Comparison of ENCODE assay signal across 8 cellular contexts in the genomic region with DNA sequence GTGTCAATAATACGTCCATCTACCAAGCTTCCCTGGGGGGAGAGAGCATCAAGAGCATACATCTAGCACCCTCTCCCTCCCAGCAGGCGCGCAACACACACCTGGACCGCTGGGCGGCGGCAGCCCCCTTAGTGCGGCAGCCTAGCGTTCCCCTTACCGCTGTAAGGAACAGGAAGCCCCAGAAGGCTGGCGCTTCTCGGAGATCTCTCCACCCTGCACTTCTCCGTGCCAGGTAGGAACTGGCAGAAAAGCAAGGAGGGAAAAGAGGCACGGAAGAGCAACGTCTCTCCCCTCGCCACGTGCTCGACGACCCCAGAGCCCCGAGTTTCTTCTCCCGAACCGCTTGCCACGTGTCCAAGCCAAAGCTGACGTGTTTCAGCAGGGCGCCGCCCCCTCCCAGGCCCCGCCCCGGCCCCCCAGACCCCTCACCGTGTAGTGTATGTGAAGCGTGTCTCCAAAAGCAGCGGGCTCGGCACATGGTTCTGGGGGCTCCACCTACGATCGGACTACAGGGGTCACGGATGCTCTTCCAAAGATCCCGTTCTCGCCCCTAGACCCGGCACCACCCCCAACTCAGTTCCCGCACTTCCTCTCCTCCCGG. TPM values are rescaled to one million over a fixed set of nuclear protein-coding genes. Genes with fewer than 3 reads are reported as not detected.
A peak's percentile ranks its signal among the peaks of the same experiment; 100 is the strongest.
DNase-seq lines count a peak whose midpoint lies in the region; ATAC-seq, FAIRE-seq and TF ChIP-seq lines count a peak whose summit lies in the region.

No MANE protein-coding gene starts in this region.

- peak overlapping the region; percentile 96 to 100 (median 99) for H3K27ac Mint-ChIP-seq in CD4-positive, alpha-beta memory T cell
- peak overlapping the region; percentile 88 for H3K27ac Mint-ChIP-seq in T-helper 2 cell treated with Interferon-gamma antibody and Interleukin-4, amounts not matched to agents 5 μg/mL and 100 μg/mL, for 36 hours

- peaks cover 34% of the 10 kb centered on the region for H3K4me1 ChIP-seq in CD4-positive, alpha-beta memory T cell (ENCODE audit: insufficient read depth, low read length)
- peaks cover 7% of the 10 kb centered on the region for H3K4me1 ChIP-seq in mammary epithelial cell (ENCODE audit: insufficient read depth, low read length)
- H3K4me1 ChIP-seq in HepG2 (ENCODE audit: insufficient read depth, low read length): peaks cover 12% of the 10 kb centered on the region

- H3K27me3 Mint-ChIP-seq in CD4-positive, alpha-beta memory T cell: no peaks in the 10 kb centered on the region
- H3K27me3 Mint-ChIP-seq in T-helper 2 cell treated with Interferon-gamma antibody and Interleukin-4, amounts not matched to agents 5 μg/mL and 100 μg/mL, for 36 hours (ENCODE audit: low read depth): no peaks in the 10 kb centered on the region

- H3K4me1 Mint-ChIP-seq in CD4-positive, alpha-beta memory T cell: peaks cover 36 to 66% (median 52%) of the 10 kb centered on the region in 4 donors
- peaks cover 23% of the 10 kb centered on the region for H3K4me1 Mint-ChIP-seq in T-helper 2 cell treated with Interferon-gamma antibody and Interleukin-4, amounts not matched to agents 5 μg/mL and 100 μg/mL, for 36 hours (ENCODE audit: low read depth)

- H3K4me3 Mint-ChIP-seq in CD4-positive, alpha-beta memory T cell: peak overlapping the region; percentile 95 to 98 (median 97)
- H3K4me3 Mint-ChIP-seq in T-helper 2 cell treated with Interferon-gamma antibody and Interleukin-4, amounts not matched to agents 5 μg/mL and 100 μg/mL, for 36 hours: peak overlapping the region; percentile 93

- H3K9ac ChIP-seq in mammary epithelial cell (ENCODE audit: insufficient read depth, low read length) (peak overlapping the region; percentile 54), HepG2 (ENCODE audit: insufficient read depth, low read depth, low read length) (peak overlapping the region; percentile 58)

- peak overlapping the region; percentile 71 for H2AFZ ChIP-seq in mammary epithelial cell (ENCODE audit: low read depth, low read length)
- H2AFZ ChIP-seq in HepG2 (ENCODE audit: low read length): no peak overlapping the region

- FAIRE-seq in HepG2 (lab: Jason Lieb, UNC): no peak

- in situ Hi-C loops in mammary epithelial cell (cut with MboI; ENCODE audit: low sequenced_read_pairs in 2 of 2): no loop called here
- in situ Hi-C loops in HepG2 (cut with HindIII; ENCODE audit: extremely low pct_ligation_motif_present, low pct_unique_long_range_greater_than_20kb): no loop called here

- H3K79me2 ChIP-seq in mammary epithelial cell (ENCODE audit: insufficient read depth, low read length) (no peaks in the 10 kb centered on the region), HepG2 (ENCODE audit: insufficient read depth, low read length) (no peaks in the 10 kb centered on the region)

- DNase-seq in CD4-positive, alpha-beta memory T cell: peak; percentile 79 to 85 (median 81)
- peak; percentile 20 for DNase-seq in T-helper 2 cell treated with Interferon-gamma antibody and Interleukin-4, amounts not matched to agents 5 μg/mL and 100 μg/mL, for 36 hours (ENCODE audit: low spot score)
- DNase-seq in mammary epithelial cell (peak; percentile 11), HepG2 (ENCODE audit: low spot score) (no peak), NCI-H774 (lab: John Stamatoyannopoulos, UW) (no peak)
- peak; percentile 50 for DNase-seq in stimulated activated CD8-positive, alpha-beta memory T cell treated with anti-CD3 and anti-CD28 coated beads, Interleukin-12 subunit alpha, Interleukin-12 subunit beta, amount 100 ng/mL, for 24 hours (ENCODE audit: extremely low read depth)

- TF ChIP-seq POLR2A in HepG2 (IDR thresholded peaks at IDR 0.05; ENCODE audit: insufficient read depth in 1 of 2, low read depth in 2 of 2, low read length in 2 of 2): no peak; a peak in 1 of 4 replicates

- no peak for TF ChIP-seq RAD21 in HepG2 (CRISPR knock-in tag; IDR thresholded peaks at IDR 0.05)

- CTCF ChIA-PET in CD4-positive, alpha-beta memory T cell (lab: Charles Lee; ENCODE audit: partially characterized antibody): interaction anchor here (0.6 to 9.6 kb wide), 20 partner anchors 10 to 79 kb away, joined by 3 to 190 read pairs (median 4); a partner anchor contains a TSS
- CTCF ChIA-PET in mammary epithelial cell (lab: Charles Lee; ENCODE audit: low non-redundant PET) (interaction anchor here (0.5 kb wide), 1 partner anchor 12 kb away, joined by 13 read pairs; no protein-coding TSS in a partner anchor), HepG2 (lab: Yijun Ruan, JAX; ENCODE audit: low intra/inter-chr PET ratio, low total read pairs) (no interaction called here)

- peaks cover 9% of the 10 kb centered on the region for H3K36me3 ChIP-seq in CD4-positive, alpha-beta memory T cell (ENCODE audit: insufficient read depth, low read length)
- peaks cover 2% of the 10 kb centered on the region for H3K36me3 ChIP-seq in mammary epithelial cell (ENCODE audit: insufficient read depth, low read length)
- peaks cover 2 to 21% of the 10 kb centered on the region in 2 experiments; a peak in 3 of 5 replicates for H3K36me3 ChIP-seq in HepG2 (replicated peaks in 1 of 2; ENCODE audit: control insufficient read depth in 1 of 2, insufficient read depth in 2 of 2, low read length in 2 of 2)

- intact Hi-C loops in CD4-positive, alpha-beta memory T cell (cut with micrococcal nuclease): loop anchor here (1.0 to 2.0 kb wide), 7 partner anchors 12 to 94 kb away; a partner anchor contains a TSS
- intact Hi-C loops in mammary epithelial cell (cut with micrococcal nuclease) (no loop called here), HepG2 (cut with micrococcal nuclease; ENCODE audit: unreplicated experiment) (no loop called here)

- BruUV-seq in mammary epithelial cell (replicated peaks; lab: Mats Ljungman, UMichigan): no TSS peak
- TSS peak; percentile 42 for BruUV-seq in HepG2 (replicated peaks; lab: Mats Ljungman, UMichigan)

- peak overlapping the region; percentile 20 to 97 for H3K4me3 ChIP-seq in CD4-positive, alpha-beta memory T cell (ENCODE audit: low read length in 2 of 2)
- H3K4me3 ChIP-seq in mammary epithelial cell (replicated peaks in 1 of 3; ENCODE audit: insufficient read depth in 1 of 3, low read depth in 2 of 3, low read length in 3 of 3) (peak overlapping the region; percentile 64 to 87 (median 73)), HepG2 (replicated peaks in 1 of 3; ENCODE audit: insufficient read depth in 1 of 3, low read depth in 2 of 3, low read length in 3 of 3) (peak overlapping the region; percentile 50 to 65 (median 59); a peak in 5 of 6 replicates)

- H3K27ac ChIP-seq in CD4-positive, alpha-beta memory T cell (ENCODE audit: low read depth, low read length): peak overlapping the region; percentile 95
- peak overlapping the region; percentile 1 for H3K27ac ChIP-seq in mammary epithelial cell (ENCODE audit: insufficient read depth, low read depth, low read length)
- H3K27ac ChIP-seq in HepG2 (ENCODE audit: extremely low read length, insufficient read depth, low read length): peak overlapping the region; percentile 46

- H3K9me3 Mint-ChIP-seq in CD4-positive, alpha-beta memory T cell: peaks cover 0 to 2% (median 0%) of the 10 kb centered on the region in 8 donors
- H3K9me3 Mint-ChIP-seq in T-helper 2 cell treated with Interferon-gamma antibody and Interleukin-4, amounts not matched to agents 5 μg/mL and 100 μg/mL, for 36 hours: no peaks in the 10 kb centered on the region

- dilution Hi-C loops in mammary epithelial cell (cut with HindIII; ENCODE audit: low sequenced_read_pairs): loop anchor here (5.0 kb wide), 2 partner anchors 43 to 78 kb away; no protein-coding TSS in a partner anchor

- TF ChIP-seq CTCF in mammary epithelial cell (conservative IDR thresholded peaks at IDR 0.05 in 1 of 2, IDR thresholded peaks at IDR 0.05 in 1 of 2; ENCODE audit: extremely low read depth in 1 of 2, insufficient read depth in 1 of 2, low read depth in 1 of 2, low read length in 2 of 2) (peak; percentile 60), HepG2 (CRISPR knock-in tag; IDR thresholded peaks at IDR 0.05) (peak; percentile 56)

- H3K4me2 ChIP-seq in mammary epithelial cell (ENCODE audit: insufficient read depth, low read depth, low read length): peak overlapping the region; percentile 89
- peak overlapping the region; percentile 51 for H3K4me2 ChIP-seq in HepG2 (ENCODE audit: low read depth, low read length)

- ATAC-seq in GM19372 (IDR thresholded peaks at IDR 0.05; ENCODE audit: low read depth, unreplicated experiment) (peak; percentile 82), HG03565 (IDR thresholded peaks at IDR 0.05; ENCODE audit: unreplicated experiment) (peak; percentile 78), HepG2 (peak; percentile 80)

- H3K9me3 ChIP-seq in CD4-positive, alpha-beta memory T cell (ENCODE audit: control insufficient read depth in 1 of 2, low read length in 2 of 2): no peaks in the 10 kb centered on the region
- no peaks in the 10 kb centered on the region for H3K9me3 ChIP-seq in mammary epithelial cell (replicated peaks; ENCODE audit: insufficient read depth, low read length)
- no peaks in the 10 kb centered on the region for H3K9me3 ChIP-seq in HepG2 (ENCODE audit: low read length)

- no peaks in the 10 kb centered on the region for H3K27me3 ChIP-seq in CD4-positive, alpha-beta memory T cell (ENCODE audit: insufficient read depth, low read length)
- H3K27me3 ChIP-seq in mammary epithelial cell (ENCODE audit: insufficient read depth, low read length): no peaks in the 10 kb centered on the region
- no peaks in the 10 kb centered on the region for H3K27me3 ChIP-seq in HepG2 (ENCODE audit: control insufficient read depth in 1 of 2, insufficient read depth in 2 of 2, low read length in 2 of 2)

- no peak for TF ChIP-seq EP300 in HepG2 (IDR thresholded peaks at IDR 0.05; ENCODE audit: low read depth in 2 of 2, low read length in 2 of 2)
- TF ChIP-seq EP300 in HepG2 (CRISPR knock-in tag; IDR thresholded peaks at IDR 0.05; ENCODE audit: borderline replicate concordance): no peak

- POLR2A ChIA-PET in CD4-positive, alpha-beta memory T cell (lab: Charles Lee; ENCODE audit: partially characterized antibody): interaction anchor here (0.6 to 3.9 kb wide), 19 partner anchors 10 to 206 kb away, joined by 3 to 70 read pairs (median 8); a partner anchor contains a TSS
- POLR2A ChIA-PET in HepG2 (lab: Yijun Ruan, JAX): interaction anchor here (0.8 to 2.5 kb wide), 5 partner anchors 15 to 60 kb away, joined by 3 to 6 read pairs (median 5); a partner anchor contains a TSS

- under 1% methylated on average over 18 of the region's 39 CpGs for WGBS in mammary epithelial cell (ENCODE audit: low coverage, missing lambda C conversion rate)
- WGBS in HepG2 (ENCODE audit: low lambda C conversion rate): 89% methylated on average over 35 of the region's 39 CpGs

- peaks cover 24 to 50% of the 10 kb centered on the region in 2 donors for H3K36me3 Mint-ChIP-seq in CD4-positive, alpha-beta memory T cell
- peaks cover 36% of the 10 kb centered on the region for H3K36me3 Mint-ChIP-seq in T-helper 2 cell treated with Interferon-gamma antibody and Interleukin-4, amounts not matched to agents 5 μg/mL and 100 μg/mL, for 36 hours (ENCODE audit: low read depth)

- H4K20me1 ChIP-seq in mammary epithelial cell (ENCODE audit: insufficient read depth, low read length): no peaks in the 10 kb centered on the region
- H4K20me1 ChIP-seq in HepG2 (ENCODE audit: insufficient read depth, low read length): no peaks in the 10 kb centered on the region

RNA-seq across cellular contexts. Expression of a gene that starts 0.6 kb away (rescaled TPM):
- 10 to 100 TPM; 77.7 to 81.1 TPM for total RNA-seq in CD4-positive, alpha-beta memory T cell
- 100 to 1,000 TPM; 212 to 238 TPM for polyA plus RNA-seq in CD4-positive, alpha-beta memory T cell
- total RNA-seq in mammary epithelial cell: 10 to 100 TPM in 1 of 2 donors, 1 to 10 TPM in 1; 5.2 to 11.4 TPM
- 19.6 TPM for polyA plus RNA-seq in mammary epithelial cell
- 51.6 TPM for polyA minus RNA-seq in mammary epithelial cell
- 6.0 and 15.5 TPM in 2 replicates for total RNA-seq in HepG2 (2016; rRNA removed; fragmentation: Illumina TruSeq; extraction: Trizol)
- total RNA-seq in HepG2 (2016; cell fraction: cytosol; rRNA removed; fragmentation: Illumina TruSeq; extraction: Trizol; ENCODE audit: low read depth): 4.2 and 6.5 TPM in 2 replicates
- 5.5 and 12.8 TPM in 2 replicates for total RNA-seq in HepG2 (2016; cell fraction: insoluble cytoplasmic fraction; rRNA removed; fragmentation: Illumina TruSeq; extraction: Trizol)
- total RNA-seq in HepG2 (2016; cell fraction: membrane; rRNA removed; fragmentation: Illumina TruSeq; extraction: Trizol): 3.1 and 4.5 TPM in 2 replicates
- 15.3 and 19.2 TPM in 2 replicates for total RNA-seq in HepG2 (2016; cell fraction: nucleus; rRNA removed; fragmentation: Illumina TruSeq; extraction: Trizol)
- 19.4 and 24.2 TPM in 2 replicates for polyA plus RNA-seq in HepG2 (2011; rRNA removed)
- polyA plus RNA-seq in HepG2 (2011; cell fraction: cytosol; rRNA removed): 14.4 and 16.8 TPM in 2 replicates
- polyA plus RNA-seq in HepG2 (2011; cell fraction: nucleus; rRNA removed): 32.6 and 35.0 TPM in 2 replicates
- 12.9 and 14.4 TPM in 2 replicates for polyA plus RNA-seq in HepG2 (2012)
- polyA plus RNA-seq in HepG2 (2016; cell fraction: cytosol; fragmentation: Illumina TruSeq; extraction: Trizol; ENCODE audit: low read depth): 4.6 and 5.1 TPM in 2 replicates
- polyA plus RNA-seq in HepG2 (2016; cell fraction: insoluble cytoplasmic fraction; fragmentation: Illumina TruSeq; extraction: Trizol; ENCODE audit: low read depth): 10.0 and 12.0 TPM in 2 replicates
- polyA plus RNA-seq in HepG2 (2016; cell fraction: membrane; fragmentation: Illumina TruSeq; extraction: Trizol; ENCODE audit: low read depth): 4.5 and 4.9 TPM in 2 replicates
- 55.0 and 59.9 TPM in 2 replicates for polyA plus RNA-seq in HepG2 (2016; cell fraction: nucleus; fragmentation: Illumina TruSeq; extraction: Trizol; ENCODE audit: insufficient read depth, low read depth)
- polyA minus RNA-seq in HepG2 (2011; rRNA and poly(A)+ RNA removed; ENCODE audit: low replicate concordance): 11.0 and 47.3 TPM in 2 replicates
- polyA minus RNA-seq in HepG2 (2011; cell fraction: cytosol; rRNA and poly(A)+ RNA removed): 5.6 and 6.8 TPM in 2 replicates
- polyA minus RNA-seq in HepG2 (2011; cell fraction: nucleus; rRNA and poly(A)+ RNA removed): 10.8 and 15.2 TPM in 2 replicates

RNA-seq across cellular contexts. Expression of a gene that starts 32.6 kb away (rescaled TPM):
- 10 to 100 TPM; 69.8 to 77.5 TPM for total RNA-seq in CD4-positive, alpha-beta memory T cell
- polyA plus RNA-seq in CD4-positive, alpha-beta memory T cell: 10 to 100 TPM; 22.6 to 31.2 TPM
- total RNA-seq in mammary epithelial cell (100 to 1,000 TPM in 1 of 2 donors, 10 to 100 TPM in 1; 87.9 to 201 TPM), HepG2 (2016; rRNA removed; fragmentation: Illumina TruSeq; extraction: Trizol) (48.4 and 53.8 TPM in 2 replicates)
- polyA plus RNA-seq in mammary epithelial cell (200 TPM), HepG2 (2011; rRNA removed) (57.9 and 60.0 TPM in 2 replicates)
- 258 TPM for polyA minus RNA-seq in mammary epithelial cell
- 12.0 and 15.8 TPM in 2 replicates for total RNA-seq in HepG2 (2016; cell fraction: cytosol; rRNA removed; fragmentation: Illumina TruSeq; extraction: Trizol; ENCODE audit: low read depth)
- 43.0 and 57.4 TPM in 2 replicates for total RNA-seq in HepG2 (2016; cell fraction: insoluble cytoplasmic fraction; rRNA removed; fragmentation: Illumina TruSeq; extraction: Trizol)
- 15.7 and 16.6 TPM in 2 replicates for total RNA-seq in HepG2 (2016; cell fraction: membrane; rRNA removed; fragmentation: Illumina TruSeq; extraction: Trizol)
- total RNA-seq in HepG2 (2016; cell fraction: nucleus; rRNA removed; fragmentation: Illumina TruSeq; extraction: Trizol): 20.9 and 24.1 TPM in 2 replicates
- 60.3 and 60.4 TPM in 2 replicates for polyA plus RNA-seq in HepG2 (2011; cell fraction: cytosol; rRNA removed)
- 32.8 and 38.8 TPM in 2 replicates for polyA plus RNA-seq in HepG2 (2011; cell fraction: nucleus; rRNA removed)
- polyA plus RNA-seq in HepG2 (2012): 39.0 and 41.4 TPM in 2 replicates
- 11.9 and 13.5 TPM in 2 replicates for polyA plus RNA-seq in HepG2 (2016; cell fraction: cytosol; fragmentation: Illumina TruSeq; extraction: Trizol; ENCODE audit: low read depth)
- polyA plus RNA-seq in HepG2 (2016; cell fraction: insoluble cytoplasmic fraction; fragmentation: Illumina TruSeq; extraction: Trizol; ENCODE audit: low read depth): 76.4 and 85.2 TPM in 2 replicates
- polyA plus RNA-seq in HepG2 (2016; cell fraction: membrane; fragmentation: Illumina TruSeq; extraction: Trizol; ENCODE audit: low read depth): 13.7 and 16.3 TPM in 2 replicates
- 47.8 and 51.2 TPM in 2 replicates for polyA plus RNA-seq in HepG2 (2016; cell fraction: nucleus; fragmentation: Illumina TruSeq; extraction: Trizol; ENCODE audit: insufficient read depth, low read depth)
- polyA minus RNA-seq in HepG2 (2011; rRNA and poly(A)+ RNA removed; ENCODE audit: low replicate concordance): 62.5 and 183 TPM in 2 replicates
- 19.9 and 22.8 TPM in 2 replicates for polyA minus RNA-seq in HepG2 (2011; cell fraction: cytosol; rRNA and poly(A)+ RNA removed)
- 27.7 and 29.2 TPM in 2 replicates for polyA minus RNA-seq in HepG2 (2011; cell fraction: nucleus; rRNA and poly(A)+ RNA removed)

RNA-seq across cellular contexts. Expression of a gene that starts 46.8 kb away (rescaled TPM):
- 10 to 100 TPM; 12.9 to 13.0 TPM for total RNA-seq in CD4-positive, alpha-beta memory T cell
- polyA plus RNA-seq in CD4-positive, alpha-beta memory T cell: under 1 TPM; 0.56 to 0.72 TPM
- 1 to 10 TPM in 1 of 2 donors, under 1 TPM in 1; 0.17 to 1.1 TPM for total RNA-seq in mammary epithelial cell
- polyA plus RNA-seq in mammary epithelial cell: 0.75 TPM
- polyA minus RNA-seq in mammary epithelial cell: not detected
- 0.09 TPM in 1 of 2 replicates, not detected in the other for total RNA-seq in HepG2 (2016; rRNA removed; fragmentation: Illumina TruSeq; extraction: Trizol)
- not detected in 2 replicates for total RNA-seq in HepG2 (2016; cell fraction: cytosol; rRNA removed; fragmentation: Illumina TruSeq; extraction: Trizol; ENCODE audit: low read depth)
- not detected in 2 replicates for total RNA-seq in HepG2 (2016; cell fraction: insoluble cytoplasmic fraction; rRNA removed; fragmentation: Illumina TruSeq; extraction: Trizol)
- total RNA-seq in HepG2 (2016; cell fraction: membrane; rRNA removed; fragmentation: Illumina TruSeq; extraction: Trizol): 0.14 TPM in 1 of 2 replicates, not detected in the other
- total RNA-seq in HepG2 (2016; cell fraction: nucleus; rRNA removed; fragmentation: Illumina TruSeq; extraction: Trizol): not detected in 2 replicates
- polyA plus RNA-seq in HepG2 (2011; rRNA removed): 0.05 and 0.12 TPM in 2 replicates
- 0.04 and 0.08 TPM in 2 replicates for polyA plus RNA-seq in HepG2 (2011; cell fraction: cytosol; rRNA removed)
- 0.48 and 0.64 TPM in 2 replicates for polyA plus RNA-seq in HepG2 (2011; cell fraction: nucleus; rRNA removed)
- polyA plus RNA-seq in HepG2 (2012): not detected in 2 replicates
- not detected in 2 replicates for polyA plus RNA-seq in HepG2 (2016; cell fraction: cytosol; fragmentation: Illumina TruSeq; extraction: Trizol; ENCODE audit: low read depth)
- not detected in 2 replicates for polyA plus RNA-seq in HepG2 (2016; cell fraction: insoluble cytoplasmic fraction; fragmentation: Illumina TruSeq; extraction: Trizol; ENCODE audit: low read depth)
- polyA plus RNA-seq in HepG2 (2016; cell fraction: membrane; fragmentation: Illumina TruSeq; extraction: Trizol; ENCODE audit: low read depth): not detected in 2 replicates
- 0.21 and 0.33 TPM in 2 replicates for polyA plus RNA-seq in HepG2 (2016; cell fraction: nucleus; fragmentation: Illumina TruSeq; extraction: Trizol; ENCODE audit: insufficient read depth, low read depth)
- 0.18 and 1.6 TPM in 2 replicates for polyA minus RNA-seq in HepG2 (2011; rRNA and poly(A)+ RNA removed; ENCODE audit: low replicate concordance)
- 1.8 TPM in 1 of 2 replicates, not detected in the other for polyA minus RNA-seq in HepG2 (2011; cell fraction: cytosol; rRNA and poly(A)+ RNA removed)
- polyA minus RNA-seq in HepG2 (2011; cell fraction: nucleus; rRNA and poly(A)+ RNA removed): not detected in 2 replicates

RNA-seq across cellular contexts. Expression of a gene that starts 53.4 kb away (rescaled TPM):
- 1 to 10 TPM; 1.8 to 2.8 TPM for total RNA-seq in CD4-positive, alpha-beta memory T cell
- polyA plus RNA-seq in CD4-positive, alpha-beta memory T cell: 1 to 10 TPM in 1 of 2 donors, under 1 TPM in 1; 0.55 to 1.1 TPM
- total RNA-seq in mammary epithelial cell (not detected), HepG2 (2016; rRNA removed; fragmentation: Illumina TruSeq; extraction: Trizol) (not detected in 2 replicates)
- polyA plus RNA-seq in mammary epithelial cell (not detected), HepG2 (2011; rRNA removed) (not detected in 2 replicates)
- not detected for polyA minus RNA-seq in mammary epithelial cell
- not detected in 2 replicates for total RNA-seq in HepG2 (2016; cell fraction: cytosol; rRNA removed; fragmentation: Illumina TruSeq; extraction: Trizol; ENCODE audit: low read depth)
- total RNA-seq in HepG2 (2016; cell fraction: insoluble cytoplasmic fraction; rRNA removed; fragmentation: Illumina TruSeq; extraction: Trizol): not detected in 2 replicates
- total RNA-seq in HepG2 (2016; cell fraction: membrane; rRNA removed; fragmentation: Illumina TruSeq; extraction: Trizol): not detected in 2 replicates
- total RNA-seq in HepG2 (2016; cell fraction: nucleus; rRNA removed; fragmentation: Illumina TruSeq; extraction: Trizol): not detected in 2 replicates
- not detected in 2 replicates for polyA plus RNA-seq in HepG2 (2011; cell fraction: cytosol; rRNA removed)
- not detected in 2 replicates for polyA plus RNA-seq in HepG2 (2011; cell fraction: nucleus; rRNA removed)
- not detected in 2 replicates for polyA plus RNA-seq in HepG2 (2012)
- not detected in 2 replicates for polyA plus RNA-seq in HepG2 (2016; cell fraction: cytosol; fragmentation: Illumina TruSeq; extraction: Trizol; ENCODE audit: low read depth)
- polyA plus RNA-seq in HepG2 (2016; cell fraction: insoluble cytoplasmic fraction; fragmentation: Illumina TruSeq; extraction: Trizol; ENCODE audit: low read depth): not detected in 2 replicates
- polyA plus RNA-seq in HepG2 (2016; cell fraction: membrane; fragmentation: Illumina TruSeq; extraction: Trizol; ENCODE audit: low read depth): not detected in 2 replicates
- not detected in 2 replicates for polyA plus RNA-seq in HepG2 (2016; cell fraction: nucleus; fragmentation: Illumina TruSeq; extraction: Trizol; ENCODE audit: insufficient read depth, low read depth)
- not detected in 2 replicates for polyA minus RNA-seq in HepG2 (2011; rRNA and poly(A)+ RNA removed; ENCODE audit: low replicate concordance)
- polyA minus RNA-seq in HepG2 (2011; cell fraction: cytosol; rRNA and poly(A)+ RNA removed): not detected in 2 replicates
- not detected in 2 replicates for polyA minus RNA-seq in HepG2 (2011; cell fraction: nucleus; rRNA and poly(A)+ RNA removed)

RNA-seq across cellular contexts. Expression of a gene that starts 59.0 kb away (rescaled TPM):
- total RNA-seq in CD4-positive, alpha-beta memory T cell: 1 to 10 TPM in 1 of 2 experiments, under 1 TPM in 1; 0.89 to 1.4 TPM
- 1 to 10 TPM in 1 of 2 donors, under 1 TPM in 1; 0.85 to 2.6 TPM for polyA plus RNA-seq in CD4-positive, alpha-beta memory T cell
- total RNA-seq in mammary epithelial cell (under 1 TPM; 0.17 to 0.68 TPM), HepG2 (2016; rRNA removed; fragmentation: Illumina TruSeq; extraction: Trizol) (1.8 and 2.2 TPM in 2 replicates)
- polyA plus RNA-seq in mammary epithelial cell (0.37 TPM), HepG2 (2011; rRNA removed) (1.9 and 2.8 TPM in 2 replicates)
- polyA minus RNA-seq in mammary epithelial cell: not detected
- total RNA-seq in HepG2 (2016; cell fraction: cytosol; rRNA removed; fragmentation: Illumina TruSeq; extraction: Trizol; ENCODE audit: low read depth): 0.88 and 1.9 TPM in 2 replicates
- total RNA-seq in HepG2 (2016; cell fraction: insoluble cytoplasmic fraction; rRNA removed; fragmentation: Illumina TruSeq; extraction: Trizol): 2.5 and 2.9 TPM in 2 replicates
- 1.2 and 1.4 TPM in 2 replicates for total RNA-seq in HepG2 (2016; cell fraction: membrane; rRNA removed; fragmentation: Illumina TruSeq; extraction: Trizol)
- 1.9 and 3.0 TPM in 2 replicates for total RNA-seq in HepG2 (2016; cell fraction: nucleus; rRNA removed; fragmentation: Illumina TruSeq; extraction: Trizol)
- polyA plus RNA-seq in HepG2 (2011; cell fraction: cytosol; rRNA removed): 1.3 and 2.0 TPM in 2 replicates
- polyA plus RNA-seq in HepG2 (2011; cell fraction: nucleus; rRNA removed): 1.8 and 1.9 TPM in 2 replicates
- 0.71 and 1.1 TPM in 2 replicates for polyA plus RNA-seq in HepG2 (2012)
- 0.32 and 0.35 TPM in 2 replicates for polyA plus RNA-seq in HepG2 (2016; cell fraction: cytosol; fragmentation: Illumina TruSeq; extraction: Trizol; ENCODE audit: low read depth)
- polyA plus RNA-seq in HepG2 (2016; cell fraction: insoluble cytoplasmic fraction; fragmentation: Illumina TruSeq; extraction: Trizol; ENCODE audit: low read depth): 2.7 and 3.6 TPM in 2 replicates
- polyA plus RNA-seq in HepG2 (2016; cell fraction: membrane; fragmentation: Illumina TruSeq; extraction: Trizol; ENCODE audit: low read depth): 0.64 and 0.78 TPM in 2 replicates
- 3.6 and 3.8 TPM in 2 replicates for polyA plus RNA-seq in HepG2 (2016; cell fraction: nucleus; fragmentation: Illumina TruSeq; extraction: Trizol; ENCODE audit: insufficient read depth, low read depth)
- polyA minus RNA-seq in HepG2 (2011; rRNA and poly(A)+ RNA removed; ENCODE audit: low replicate concordance): 1.0 and 2.6 TPM in 2 replicates
- 0.59 and 1.2 TPM in 2 replicates for polyA minus RNA-seq in HepG2 (2011; cell fraction: cytosol; rRNA and poly(A)+ RNA removed)
- polyA minus RNA-seq in HepG2 (2011; cell fraction: nucleus; rRNA and poly(A)+ RNA removed): 0.90 and 3.6 TPM in 2 replicates

Comparison
In these comparisons a context has a peak if more than half of its experiments do, and no peak if none do; other contexts are left out.
1. DNase-seq: peak in CD4-positive, alpha-beta memory T cell (5 of 5), T-helper 2 cell treated with Interferon-gamma antibody and Interleukin-4, amounts not matched to agents 5 μg/mL and 100 μg/mL, for 36 hours (single experiment), mammary epithelial cell (single experiment) and stimulated activated CD8-positive, alpha-beta memory T cell treated with anti-CD3 and anti-CD28 coated beads, Interleukin-12 subunit alpha, Interleukin-12 subunit beta, amount 100 ng/mL, for 24 hours (single experiment); none in HepG2 (single experiment) and NCI-H774 (single experiment).
2. H3K27ac ChIP-seq: peak in every context shown above with its lines; median percentile 95 in CD4-positive, alpha-beta memory T cell; 46 in HepG2; 1 in mammary epithelial cell.
3. RNA of a gene that starts 46.8 kb away (total RNA-seq): 12.9 to 13.0 TPM in CD4-positive, alpha-beta memory T cell; 0.17 to 1.1 TPM in mammary epithelial cell and 0.09 to 0.14 TPM in HepG2; every median in the first group is over 4 times any median in the second.
4. Peak in every context shown above with its lines, with median percentiles within 50 percentile points of each other: H3K4me3 ChIP-seq and ATAC-seq.